In genomic region chr14:105067140-105067968, GRCh38 we compare ENCODE assay signal across 10 cellular contexts. TPM values are rescaled to one million over a fixed set of nuclear protein-coding genes. Genes with fewer than 3 reads are reported as not detected.
DNase-seq lines count a peak whose midpoint lies in the region; ATAC-seq and TF ChIP-seq lines count a peak whose summit lies in the region.
"Had no signal": no experiment of that assay in that cellular context is flagged by ENCODE, and none has a peak within 500 bp of the region (broad histone marks: within the 10 kb centered on the region; RNA-seq: fewer than 3 reads in every experiment).

No MANE protein-coding gene starts in this region.

- no peaks in the 10 kb centered on the region for H3K36me3 ChIP-seq in spleen
- no peaks in the 10 kb centered on the region for H3K36me3 ChIP-seq in Caco-2 (ENCODE audit: control insufficient read depth, insufficient read depth, low read length)
- H3K36me3 ChIP-seq in testis (ENCODE audit: low read depth, missing control alignments) = no peaks in the 10 kb centered on the region

- TF ChIP-seq CTCF in spleen (IDR thresholded peaks at IDR 0.05 in 8 of 11, conservative IDR thresholded peaks at IDR 0.05 in 3 of 11) = no peak
- no peak for TF ChIP-seq CTCF in Caco-2 (IDR thresholded peaks at IDR 0.05; ENCODE audit: insufficient read depth in 1 of 2, low read depth in 1 of 2, low read length in 1 of 2, severe bottlenecking in 1 of 2, unreplicated experiment in 1 of 2)
- TF ChIP-seq CTCF in testis (IDR thresholded peaks at IDR 0.05) = no peak

- CTCF ChIA-PET in Caco-2 (lab: Charles Lee) = interaction anchor here (0.5 kb wide), 1 partner anchor 314 kb away, joined by 9 read pairs; the partner anchor contains the start of gene SIVA1

- H3K36me3 Mint-ChIP-seq in activated naive CD8-positive, alpha-beta T cell treated with anti-CD3 and anti-CD28 coated beads for 36 hours = peaks cover 17% of the 10 kb centered on the region
- no peaks in the 10 kb centered on the region for H3K36me3 Mint-ChIP-seq in Caco-2 (ENCODE audit: insufficient read depth, unreplicated experiment)

- H3K27me3 ChIP-seq in spleen (replicated peaks in 1 of 7) (no peaks in the 10 kb centered on the region), Caco-2 (replicated peaks; ENCODE audit: control insufficient read depth, insufficient read depth, low read length) (no peaks in the 10 kb centered on the region), testis (no peaks in the 10 kb centered on the region)

- POLR2A ChIA-PET in Caco-2 (lab: Charles Lee) = no interaction called here

- H3K9me3 Mint-ChIP-seq in activated naive CD8-positive, alpha-beta T cell treated with anti-CD3 and anti-CD28 coated beads for 36 hours = no peaks in the 10 kb centered on the region
- H3K9me3 Mint-ChIP-seq in Caco-2 (ENCODE audit: unreplicated experiment) = no peaks in the 10 kb centered on the region

- H3K4me3 Mint-ChIP-seq in activated naive CD8-positive, alpha-beta T cell treated with anti-CD3 and anti-CD28 coated beads for 36 hours = peak overlapping the region; percentile 40
- H3K4me3 Mint-ChIP-seq in Caco-2 (ENCODE audit: unreplicated experiment) = no peak overlapping the region

- peak overlapping the region in 1 of 8 donors; percentile 74 for H3K4me3 ChIP-seq in spleen
- H3K4me3 ChIP-seq in Caco-2 (ENCODE audit: low read depth, low read length) = no peak overlapping the region
- no peak overlapping the region for H3K4me3 ChIP-seq in testis

- H3K9me3 ChIP-seq in spleen (no peaks in the 10 kb centered on the region), Caco-2 (no peaks in the 10 kb centered on the region), testis (no peaks in the 10 kb centered on the region)

- H3K4me1 ChIP-seq in spleen (peaks cover 44 to 94% (median 84%) of the 10 kb centered on the region in 6 donors), Caco-2 (peaks cover 17% of the 10 kb centered on the region), testis (no peaks in the 10 kb centered on the region)

- ATAC-seq in GM19397 (IDR thresholded peaks at IDR 0.05; ENCODE audit: unreplicated experiment) = no peak

- intact Hi-C loops in spleen (cut with DNase I; ENCODE audit: low total_unique reads) = no loop called here
- intact Hi-C loops in Caco-2 (cut with micrococcal nuclease; ENCODE audit: unreplicated experiment) = no loop called here
- intact Hi-C loops in testis (cut with DNase I; ENCODE audit: low total_unique reads) = no loop called here

- H3K4me1 Mint-ChIP-seq in activated naive CD8-positive, alpha-beta T cell treated with anti-CD3 and anti-CD28 coated beads for 36 hours = peaks cover 69% of the 10 kb centered on the region
- peaks cover 8% of the 10 kb centered on the region for H3K4me1 Mint-ChIP-seq in Caco-2 (ENCODE audit: low read depth, unreplicated experiment)

- H3K27ac ChIP-seq in spleen = peak overlapping the region; percentile 82 to 97 (median 94)
- H3K27ac ChIP-seq in testis = no peak overlapping the region

- DNase-seq in GM03348 (ENCODE audit: low spot score) = peak; percentile 47
- peak; percentile 38 for DNase-seq in RPMI8226
- peak; percentile 69 for DNase-seq in activated naive CD8-positive, alpha-beta T cell treated with anti-CD3 and anti-CD28 coated beads for 36 hours
- DNase-seq in spleen = peak; percentile 83
- DNase-seq in Caco-2 = no peak
- no peak for DNase-seq in testis
- no peak for DNase-seq in NCI-H2081 (lab: John Stamatoyannopoulos, UW)
- DNase-seq: caudate nucleus, NCI-H2081 treated with DMSO at 0.1 percent for 48 hours had no signal

- no TSS peak for BruUV-seq in Caco-2 (replicated peaks; lab: Mats Ljungman, UMichigan)

- peak overlapping the region; percentile 90 for H3K27ac Mint-ChIP-seq in activated naive CD8-positive, alpha-beta T cell treated with anti-CD3 and anti-CD28 coated beads for 36 hours
- no peak overlapping the region for H3K27ac Mint-ChIP-seq in Caco-2 (ENCODE audit: unreplicated experiment)

- WGBS in spleen, 5 donors = 54 to 65% (median 59%) methylated on average over 14 to 18 of the region's 18 CpGs
- WGBS in testis, 2 donors = 74 to 80% methylated on average over 12 to 18 of the region's 18 CpGs

- no peaks in the 10 kb centered on the region for H3K27me3 Mint-ChIP-seq in activated naive CD8-positive, alpha-beta T cell treated with anti-CD3 and anti-CD28 coated beads for 36 hours
- peaks cover 3% of the 10 kb centered on the region for H3K27me3 Mint-ChIP-seq in Caco-2 (ENCODE audit: insufficient read depth, unreplicated experiment)

- TF ChIP-seq POLR2A in spleen (IDR thresholded peaks at IDR 0.05) (no peak), testis (IDR thresholded peaks at IDR 0.05) (no peak)

RNA-seq across cellular contexts. Expression of gene GPR132, which starts 2.1 kb away (rescaled TPM):
- total RNA-seq in activated naive CD8-positive, alpha-beta T cell treated with anti-CD3 and anti-CD28 coated beads for 36 hours = 10 to 100 TPM; 23.9 to 24.1 TPM
- total RNA-seq in spleen (10 to 100 TPM; 17.5 to 33.7 (median 23.1) TPM), Caco-2 (2022) (0.19 TPM in 1 of 2 replicates, not detected in the other), testis (1 to 10 TPM; 2.0 to 2.5 TPM)
- polyA plus RNA-seq in spleen (1 to 10 TPM; 5.0 to 9.0 (median 5.8) TPM), testis (ENCODE audit: insufficient read depth, low read depth, low replicate concordance) (1.2 TPM)

RNA-seq across cellular contexts. Expression of gene CDCA4, which starts 46.5 kb away (rescaled TPM):
- 10 to 100 TPM; 89.7 to 89.8 TPM for total RNA-seq in activated naive CD8-positive, alpha-beta T cell treated with anti-CD3 and anti-CD28 coated beads for 36 hours
- 10 to 100 TPM in 2 of 7 donors, 1 to 10 TPM in 5; 6.5 to 15.1 (median 8.7) TPM for total RNA-seq in spleen
- polyA plus RNA-seq in spleen = 10 to 100 TPM in 1 of 3 donors, 1 to 10 TPM in 2; 5.8 to 10.5 (median 8.5) TPM
- 33.4 and 41.4 TPM in 2 replicates for total RNA-seq in Caco-2 (2022)
- total RNA-seq in testis = 10 to 100 TPM; 26.2 to 27.5 TPM
- polyA plus RNA-seq in testis (ENCODE audit: insufficient read depth, low read depth, low replicate concordance) = 18.3 TPM

Comparison
In these comparisons a context has a peak if more than half of its experiments do, and no peak if none do; other contexts are left out.
1. DNase-seq: peak in GM03348 (single experiment), RPMI8226 (single experiment), activated naive CD8-positive, alpha-beta T cell treated with anti-CD3 and anti-CD28 coated beads for 36 hours (single experiment) and spleen (single experiment); none in Caco-2 (0 of 2), testis (single experiment) and NCI-H2081 (0 of 2).
2. H3K27ac ChIP-seq: peak in spleen (8 of 8); none in testis (0 of 2).
3. RNA of gene GPR132, which starts 2.1 kb away (total RNA-seq): 23.9 to 24.1 TPM in activated naive CD8-positive, alpha-beta T cell treated with anti-CD3 and anti-CD28 coated beads for 36 hours and 17.5 to 33.7 TPM in spleen; 2.0 to 2.5 TPM in testis and 0.19 TPM in Caco-2; every median in the first group is over 4 times any median in the second.